In the genomic region with DNA sequence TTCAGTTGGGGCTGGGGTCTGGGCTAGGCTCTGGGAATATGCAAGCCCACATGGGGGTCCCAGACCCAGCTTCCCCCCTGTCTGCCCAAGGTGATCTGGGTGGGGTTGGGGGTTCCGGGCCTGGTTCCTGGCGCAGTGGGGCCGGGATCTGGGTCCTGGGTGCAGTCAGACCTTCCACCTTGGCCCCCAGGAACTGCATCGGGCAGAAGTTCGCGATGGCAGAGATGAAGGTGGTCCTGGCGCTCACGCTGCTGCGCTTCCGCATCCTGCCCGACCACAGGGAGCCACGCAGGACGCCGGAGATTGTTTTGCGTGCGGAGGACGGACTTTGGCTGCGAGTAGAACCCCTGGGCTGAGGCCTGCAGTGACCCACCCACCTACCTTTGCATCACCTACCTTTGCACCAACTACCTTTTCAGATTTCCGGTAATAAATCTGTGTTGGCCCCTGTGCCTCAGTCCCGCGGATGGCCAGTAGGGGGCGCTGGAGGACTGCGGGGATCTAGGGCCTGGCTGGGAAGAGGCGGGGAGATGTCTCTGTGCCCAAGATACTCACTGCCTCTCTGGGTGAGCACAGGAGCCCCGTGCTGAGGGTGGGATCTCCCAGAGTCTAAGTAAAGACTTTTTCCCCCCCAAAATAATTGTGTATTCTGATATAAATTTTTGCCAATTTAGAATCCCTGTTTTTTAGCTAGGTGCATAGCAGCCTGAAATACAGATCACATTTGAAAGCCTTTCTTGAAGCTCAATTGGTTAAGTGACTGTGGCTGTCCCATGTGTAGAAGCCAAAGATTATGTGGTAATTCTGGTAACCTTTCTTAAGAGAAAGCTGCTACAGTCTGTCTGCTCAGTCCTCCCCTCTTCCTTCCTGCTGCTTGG, we compare ENCODE assay signal across 8 cellular contexts. TPM values are rescaled to one million over a fixed set of nuclear protein-coding genes. Genes with fewer than 3 reads are reported as not detected.
DNase-seq lines count a peak whose midpoint lies in the region; ATAC-seq and TF ChIP-seq lines count a peak whose summit lies in the region.

No MANE protein-coding gene starts in this region.

- TF ChIP-seq CTCF in kidney epithelial cell (IDR thresholded peaks at IDR 0.05; ENCODE audit: insufficient read depth, low read length, poor library complexity, severe bottlenecking) = peak; percentile 92

- no peak for ATAC-seq in HG02938 (IDR thresholded peaks at IDR 0.05; ENCODE audit: unreplicated experiment)

- H3K27me3 ChIP-seq in kidney epithelial cell (ENCODE audit: control insufficient read depth, insufficient read depth, low read length) = no peaks in the 10 kb centered on the region

- H3K4me3 ChIP-seq in kidney epithelial cell (ENCODE audit: low read depth, low read length) = no peak overlapping the region

- H3K36me3 ChIP-seq in kidney epithelial cell (ENCODE audit: control insufficient read depth, insufficient read depth, low read length) = no peaks in the 10 kb centered on the region

- DNase-seq in NCI-H345 (lab: John Stamatoyannopoulos, UW) (peak; percentile 38), NCI-H345 treated with DMSO at 0.1 percent for 48 hours (lab: John Stamatoyannopoulos, UW; ENCODE audit: unreplicated experiment) (no peak), NCI-H2107 treated with DMSO at 0.1 percent for 48 hours (lab: John Stamatoyannopoulos, UW; ENCODE audit: unreplicated experiment) (peak; percentile 14), caudate nucleus (lab: John Stamatoyannopoulos, UW) (peak in 51 of 61 donors; percentile 1 to 66 (median 36)), kidney epithelial cell (ENCODE audit: low read depth) (no peak)
- peak; percentile 77 for DNase-seq in activated CD4-positive, CD25-positive, alpha-beta regulatory T cell treated with anti-CD3 and anti-CD28 coated beads, Interleukin-2, amount 50 U/mL, for 16 hours (ENCODE audit: low read depth, low spot score)
- DNase-seq in stimulated activated CD4-positive, alpha-beta T cell treated with anti-CD3 and anti-CD28 coated beads, Interleukin-2, amount 100 ng/mL, for 4 hours (ENCODE audit: low read depth) = peak; percentile 76

- no peak overlapping the region for H3K27ac ChIP-seq in caudate nucleus (ENCODE audit: low read depth, low read length)

RNA-seq across cellular contexts. Expression of gene CYP4F3, which starts 11.5 kb away (rescaled TPM):
- total RNA-seq in kidney epithelial cell = not detected in 2 replicates

RNA-seq across cellular contexts. Expression of gene CYP4F8, which starts 14.2 kb away (rescaled TPM):
- total RNA-seq in kidney epithelial cell = not detected in 2 replicates

RNA-seq across cellular contexts. Expression of gene CYP4F12, which starts 43.6 kb away (rescaled TPM):
- total RNA-seq in kidney epithelial cell = not detected in 2 replicates

Comparison
In these comparisons a context has a peak if more than half of its experiments do, and no peak if none do; other contexts are left out.
1. DNase-seq: peak in NCI-H345 (single experiment), NCI-H2107 treated with DMSO at 0.1 percent for 48 hours (single experiment), activated CD4-positive, CD25-positive, alpha-beta regulatory T cell treated with anti-CD3 and anti-CD28 coated beads, Interleukin-2, amount 50 U/mL, for 16 hours (single experiment), caudate nucleus (51 of 61) and stimulated activated CD4-positive, alpha-beta T cell treated with anti-CD3 and anti-CD28 coated beads, Interleukin-2, amount 100 ng/mL, for 4 hours (single experiment); none in NCI-H345 treated with DMSO at 0.1 percent for 48 hours (single experiment) and kidney epithelial cell (single experiment).